Comparison of ENCODE assay signal across 24 cellular contexts in the genomic region with DNA sequence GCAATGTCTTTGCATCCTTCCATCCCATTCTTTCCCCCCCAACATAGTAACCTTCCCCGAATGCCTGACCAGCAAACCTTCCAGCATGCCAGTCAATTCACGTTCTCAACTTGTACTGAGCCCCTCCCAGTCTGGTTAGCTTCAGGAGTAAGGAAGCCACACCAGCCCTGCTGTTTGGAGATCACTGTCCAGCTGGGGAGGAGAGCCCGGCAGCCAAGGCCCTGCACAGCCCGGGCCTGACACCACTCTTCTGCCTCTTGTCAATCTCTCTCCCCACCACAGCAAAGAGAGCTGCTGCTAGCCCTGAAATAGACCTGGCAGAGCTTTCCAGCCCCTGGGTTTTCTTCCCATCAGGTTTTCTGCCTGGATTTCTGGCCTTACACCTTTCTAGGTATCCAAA.
DNase-seq lines count a peak whose midpoint lies in the region; ATAC-seq and TF ChIP-seq lines count a peak whose summit lies in the region.
"Had no signal": no experiment of that assay in that cellular context is flagged by ENCODE, and none has a peak within 500 bp of the region (broad histone marks: within the 10 kb centered on the region; RNA-seq: fewer than 3 reads in every experiment).

No MANE protein-coding gene starts in this region.

- H3K9me3 ChIP-seq in spleen = no peaks in the 10 kb centered on the region
- H3K9me3 ChIP-seq: breast epithelium, HAP-1 had no signal

- H3K36me3 ChIP-seq in spleen = no peaks in the 10 kb centered on the region
- H3K36me3 ChIP-seq: breast epithelium, HAP-1 had no signal

- no peak overlapping the region for H3K27ac ChIP-seq in spleen
- H3K27ac ChIP-seq: breast epithelium had no signal

- TF ChIP-seq CTCF in chondrocyte (IDR thresholded peaks at IDR 0.05) (no peak), spleen (IDR thresholded peaks at IDR 0.05 in 8 of 11, conservative IDR thresholded peaks at IDR 0.05 in 3 of 11) (no peak)

- H3K4me1 Mint-ChIP-seq in chondrocyte (ENCODE audit: low read depth) = peaks cover 22% of the 10 kb centered on the region
- H3K4me1 Mint-ChIP-seq in activated CD4-positive, alpha-beta memory T cell treated with anti-CD3 and anti-CD28 coated beads, Interleukin-2, amount 10 ng/mL, durations not matched to agents 7 days and 5 days = peaks cover 20% of the 10 kb centered on the region
- H3K4me1 Mint-ChIP-seq in activated T-cell treated with anti-CD3 and anti-CD28 coated beads, Interleukin-2, amount 50 U/mL, for 24 hours (ENCODE audit: low read depth) = no peaks in the 10 kb centered on the region
- H3K4me1 Mint-ChIP-seq: activated naive CD4-positive, alpha-beta T cell treated with anti-CD3 and anti-CD28 coated beads, Interleukin-2, amount 50 U/mL, for 24 hours had no signal

- no peaks in the 10 kb centered on the region for H3K27me3 Mint-ChIP-seq in chondrocyte (ENCODE audit: low read depth)
- H3K27me3 Mint-ChIP-seq in activated CD4-positive, alpha-beta memory T cell treated with anti-CD3 and anti-CD28 coated beads, Interleukin-2, amount 10 ng/mL, durations not matched to agents 7 days and 5 days = peaks cover 3% of the 10 kb centered on the region
- H3K27me3 Mint-ChIP-seq in activated T-cell treated with anti-CD3 and anti-CD28 coated beads, Interleukin-2, amount 50 U/mL, for 24 hours = no peaks in the 10 kb centered on the region
- H3K27me3 Mint-ChIP-seq: activated naive CD4-positive, alpha-beta T cell treated with anti-CD3 and anti-CD28 coated beads, Interleukin-2, amount 50 U/mL, for 24 hours had no signal

- H3K9me3 Mint-ChIP-seq in chondrocyte (ENCODE audit: low read depth) = no peaks in the 10 kb centered on the region
- no peaks in the 10 kb centered on the region for H3K9me3 Mint-ChIP-seq in activated CD4-positive, alpha-beta memory T cell treated with anti-CD3 and anti-CD28 coated beads, Interleukin-2, amount 10 ng/mL, durations not matched to agents 7 days and 5 days
- H3K9me3 Mint-ChIP-seq in activated T-cell treated with anti-CD3 and anti-CD28 coated beads, Interleukin-2, amount 50 U/mL, for 24 hours = no peaks in the 10 kb centered on the region
- H3K9me3 Mint-ChIP-seq: activated naive CD4-positive, alpha-beta T cell treated with anti-CD3 and anti-CD28 coated beads, Interleukin-2, amount 50 U/mL, for 24 hours; CD8-positive, alpha-beta T cell; naive B cell; T-helper 2 cell treated with Interferon-gamma antibody and Interleukin-4, amounts not matched to agents 5 μg/mL and 100 μg/mL, for 36 hours had no signal

- peaks cover 0 to 13% (median 0%) of the 10 kb centered on the region in 7 donors for H3K27me3 ChIP-seq in spleen (replicated peaks in 1 of 7)
- H3K27me3 ChIP-seq: breast epithelium had no signal

- no peaks in the 10 kb centered on the region for H3K36me3 Mint-ChIP-seq in chondrocyte (ENCODE audit: low read depth)
- H3K36me3 Mint-ChIP-seq in activated CD4-positive, alpha-beta memory T cell treated with anti-CD3 and anti-CD28 coated beads, Interleukin-2, amount 10 ng/mL, durations not matched to agents 7 days and 5 days (ENCODE audit: low read depth) = no peaks in the 10 kb centered on the region
- no peaks in the 10 kb centered on the region for H3K36me3 Mint-ChIP-seq in activated T-cell treated with anti-CD3 and anti-CD28 coated beads, Interleukin-2, amount 50 U/mL, for 24 hours (ENCODE audit: low read depth)
- H3K36me3 Mint-ChIP-seq: activated naive CD4-positive, alpha-beta T cell treated with anti-CD3 and anti-CD28 coated beads, Interleukin-2, amount 50 U/mL, for 24 hours; CD8-positive, alpha-beta T cell; naive B cell had no signal

- H3K27ac Mint-ChIP-seq in chondrocyte (ENCODE audit: unreplicated experiment) = no peak overlapping the region
- no peak overlapping the region for H3K27ac Mint-ChIP-seq in activated CD4-positive, alpha-beta memory T cell treated with anti-CD3 and anti-CD28 coated beads, Interleukin-2, amount 10 ng/mL, durations not matched to agents 7 days and 5 days
- H3K27ac Mint-ChIP-seq in activated T-cell treated with anti-CD3 and anti-CD28 coated beads, Interleukin-2, amount 50 U/mL, for 24 hours = no peak overlapping the region
- H3K27ac Mint-ChIP-seq: CD8-positive, alpha-beta T cell; naive B cell; T-helper 2 cell treated with Interferon-gamma antibody and Interleukin-4, amounts not matched to agents 5 μg/mL and 100 μg/mL, for 36 hours had no signal

- H3K4me3 Mint-ChIP-seq in chondrocyte (ENCODE audit: unreplicated experiment) = no peak overlapping the region
- H3K4me3 Mint-ChIP-seq in activated CD4-positive, alpha-beta memory T cell treated with anti-CD3 and anti-CD28 coated beads, Interleukin-2, amount 10 ng/mL, durations not matched to agents 7 days and 5 days = no peak overlapping the region
- no peak overlapping the region for H3K4me3 Mint-ChIP-seq in activated T-cell treated with anti-CD3 and anti-CD28 coated beads, Interleukin-2, amount 50 U/mL, for 24 hours
- H3K4me3 Mint-ChIP-seq: activated naive CD4-positive, alpha-beta T cell treated with anti-CD3 and anti-CD28 coated beads, Interleukin-2, amount 50 U/mL, for 24 hours; CD8-positive, alpha-beta T cell; naive B cell; T-helper 2 cell treated with Interferon-gamma antibody and Interleukin-4, amounts not matched to agents 5 μg/mL and 100 μg/mL, for 36 hours had no signal

- peak; percentile 79 for ATAC-seq in Right ventricle myocardium inferior
- peak; percentile 29 for ATAC-seq in left colon
- ATAC-seq: CD8-positive, alpha-beta T cell; stimulated activated naive CD8-positive, alpha-beta T cell treated with anti-CD3 and anti-CD28 coated beads, Interleukin-15, Interleukin-2, amounts not matched to agents 100 U/mL and 50 U/mL, for 24 hours had no signal

- DNase-seq in Right ventricle myocardium inferior (ENCODE audit: missing footprints) (peak; percentile 55), cardiac septum (ENCODE audit: low spot score) (no peak), chondrocyte (ENCODE audit: low spot score) (peak; percentile 43), left colon (peak; percentile 30 to 33), spleen (peak; percentile 39), NCI-H2029 treated with DMSO at 0.1 percent for 48 hours (lab: John Stamatoyannopoulos, UW) (no peak)
- DNase-seq in activated CD4-positive, alpha-beta memory T cell treated with anti-CD3 and anti-CD28 coated beads, Interleukin-2, amount 10 ng/mL, durations not matched to agents 7 days and 5 days = no peak
- no peak for DNase-seq in activated T-cell treated with anti-CD3 and anti-CD28 coated beads, Interleukin-2, amount 50 U/mL, for 24 hours
- DNase-seq: activated CD4-positive, alpha-beta T cell treated with anti-CD3 and anti-CD28 coated beads for 4 hours; AML-193; CD8-positive, alpha-beta T cell; effector memory CD4-positive, alpha-beta T cell; KBM-7; naive B cell; NCI-H1105; NCI-H226; occipital lobe; stimulated activated CD4-positive, alpha-beta T cell treated with anti-CD3 and anti-CD28 coated beads, Interleukin-1b, Interleukin-23, amount 100 ng/mL, for 48 hours; stimulated activated naive CD8-positive, alpha-beta T cell treated with anti-CD3 and anti-CD28 coated beads, Interleukin-15, Interleukin-2, amounts not matched to agents 100 U/mL and 50 U/mL, for 24 hours had no signal

- no peak overlapping the region for H3K4me3 ChIP-seq in spleen
- H3K4me3 ChIP-seq: breast epithelium, HAP-1, smooth muscle cell had no signal

- 63 to 75% (median 72%) methylated on average over 4 of the region's 4 CpGs for WGBS in spleen, 5 donors

- POLR2A ChIA-PET in activated CD4-positive, alpha-beta memory T cell treated with anti-CD3 and anti-CD28 coated beads, Interleukin-2, amount 10 ng/mL, durations not matched to agents 7 days and 5 days (lab: Charles Lee) = interaction anchor here (0.9 to 1.4 kb wide), 4 partner anchors 12 to 186 kb away, joined by 3 to 4 read pairs (median 3); a partner anchor contains a TSS

- CTCF ChIA-PET in activated CD4-positive, alpha-beta memory T cell treated with anti-CD3 and anti-CD28 coated beads, Interleukin-2, amount 10 ng/mL, durations not matched to agents 7 days and 5 days (lab: Charles Lee) = no interaction called here

- H3K4me1 ChIP-seq in spleen = peaks cover 0 to 81% (median 33%) of the 10 kb centered on the region in 6 donors
- H3K4me1 ChIP-seq: HAP-1 had no signal

- intact Hi-C loops in Right ventricle myocardium inferior (cut with DNase I) (loop anchor here (10.0 kb wide), 1 partner anchor 361 kb away; no protein-coding TSS in a partner anchor), cardiac septum (cut with DNase I) (no loop called here), left colon (cut with DNase I, micrococcal nuclease) (no loop called here), spleen (cut with DNase I; ENCODE audit: low total_unique reads) (no loop called here)

- no peak for TF ChIP-seq POLR2A in spleen (IDR thresholded peaks at IDR 0.05)

Comparison
In these comparisons a context has a peak if more than half of its experiments do, and no peak if none do; other contexts are left out.
1. DNase-seq: peak in Right ventricle myocardium inferior (single experiment), chondrocyte (single experiment), left colon (2 of 2) and spleen (single experiment); none in cardiac septum (single experiment), activated CD4-positive, alpha-beta memory T cell treated with anti-CD3 and anti-CD28 coated beads, Interleukin-2, amount 10 ng/mL, durations not matched to agents 7 days and 5 days (single experiment), NCI-H2029 treated with DMSO at 0.1 percent for 48 hours (single experiment) and activated T-cell treated with anti-CD3 and anti-CD28 coated beads, Interleukin-2, amount 50 U/mL, for 24 hours (single experiment).